17 cellular contexts compared by ENCODE assay signal in genomic region chr5:598564-598890, GRCh38.
"Had no signal": no experiment of that assay in that cellular context is flagged by ENCODE, and none has a peak within 500 bp of the region (broad histone marks: within the 10 kb centered on the region; RNA-seq: fewer than 3 reads in every experiment).

No MANE protein-coding gene starts in this region.

- H3K4me3 Mint-ChIP-seq: activated CD4-positive, alpha-beta T cell treated with anti-CD3 and anti-CD28 coated beads for 36 hours; activated CD8-positive, alpha-beta T cell treated with anti-CD3 and anti-CD28 coated beads for 36 hours; activated naive CD4-positive, alpha-beta T cell treated with anti-CD3 and anti-CD28 coated beads, Interleukin-2, amount 10 ng/mL, durations not matched to agents 7 days and 5 days; activated T-helper 17 cell treated with anti-CD3 and anti-CD28 coated beads, Interleukin-2, amount 50 U/mL, for 72 hours; natural killer cell had no signal

- H3K27ac Mint-ChIP-seq: activated CD4-positive, alpha-beta T cell treated with anti-CD3 and anti-CD28 coated beads for 36 hours; activated CD8-positive, alpha-beta T cell treated with anti-CD3 and anti-CD28 coated beads for 36 hours; activated naive CD4-positive, alpha-beta T cell treated with anti-CD3 and anti-CD28 coated beads, Interleukin-2, amount 10 ng/mL, durations not matched to agents 7 days and 5 days; activated T-helper 17 cell treated with anti-CD3 and anti-CD28 coated beads, Interleukin-2, amount 50 U/mL, for 72 hours; natural killer cell had no signal

- H3K27me3 ChIP-seq: right lobe of liver, testis had no signal

- H3K9me3 Mint-ChIP-seq: activated CD8-positive, alpha-beta T cell treated with anti-CD3 and anti-CD28 coated beads for 36 hours; activated naive CD4-positive, alpha-beta T cell treated with anti-CD3 and anti-CD28 coated beads, Interleukin-2, amount 10 ng/mL, durations not matched to agents 7 days and 5 days; activated T-helper 17 cell treated with anti-CD3 and anti-CD28 coated beads, Interleukin-2, amount 50 U/mL, for 72 hours; natural killer cell had no signal

- H3K4me1 ChIP-seq: adrenal gland, prostate gland, right lobe of liver, testis had no signal

- H3K4me3 ChIP-seq: adrenal gland, lung, prostate gland, right lobe of liver, testis had no signal

- H3K36me3 ChIP-seq: adrenal gland, prostate gland, right lobe of liver had no signal

- H3K36me3 Mint-ChIP-seq: activated naive CD4-positive, alpha-beta T cell treated with anti-CD3 and anti-CD28 coated beads, Interleukin-2, amount 10 ng/mL, durations not matched to agents 7 days and 5 days; natural killer cell had no signal

- H3K9me3 ChIP-seq: adrenal gland, prostate gland, right lobe of liver, testis had no signal

- DNase-seq: activated CD4-positive, alpha-beta T cell treated with anti-CD3 and anti-CD28 coated beads for 36 hours; activated CD8-positive, alpha-beta T cell treated with anti-CD3 and anti-CD28 coated beads for 36 hours; activated naive CD4-positive, alpha-beta T cell treated with anti-CD3 and anti-CD28 coated beads, Interleukin-2, amount 10 ng/mL, durations not matched to agents 7 days and 5 days; caudate nucleus; cortex of kidney; effector memory CD4-positive, alpha-beta T cell; erythroblast; hypothalamus; natural killer cell; nucleus accumbens; stimulated activated naive CD8-positive, alpha-beta T cell treated with anti-CD3 and anti-CD28 coated beads, Interleukin-15, Interleukin-2, amounts not matched to agents 100 U/mL and 50 U/mL, for 24 hours; testis had no signal

- ATAC-seq: activated CD4-positive, alpha-beta T cell treated with anti-CD3 and anti-CD28 coated beads for 36 hours; activated CD8-positive, alpha-beta T cell treated with anti-CD3 and anti-CD28 coated beads for 36 hours; activated T-helper 17 cell treated with anti-CD3 and anti-CD28 coated beads, Interleukin-2, amount 50 U/mL, for 72 hours; natural killer cell; right lobe of liver; stimulated activated naive CD8-positive, alpha-beta T cell treated with anti-CD3 and anti-CD28 coated beads, Interleukin-15, Interleukin-2, amounts not matched to agents 100 U/mL and 50 U/mL, for 24 hours had no signal

- H3K27ac ChIP-seq: adrenal gland, prostate gland, right lobe of liver, testis had no signal
